9 cellular contexts compared by ENCODE assay signal in genomic region chr1:9753121-9753531, GRCh38.
DNase-seq lines count a peak whose midpoint lies in the region; ATAC-seq and TF ChIP-seq lines count a peak whose summit lies in the region.
"Had no signal": no experiment of that assay in that cellular context is flagged by ENCODE, and none has a peak within 500 bp of the region (broad histone marks: within the 10 kb centered on the region; RNA-seq: fewer than 3 reads in every experiment).

No MANE protein-coding gene starts in this region.

- H4K8ac ChIP-seq in mesendoderm (ENCODE audit: low read depth, low read length): no peak overlapping the region

- H3K23ac ChIP-seq in mesendoderm (ENCODE audit: low read length): no peak overlapping the region

- TF ChIP-seq CTCF in cardiac fibroblast (IDR thresholded peaks at IDR 0.05; ENCODE audit: low read depth, low read length): no peak

- H3K4me1 ChIP-seq in mesendoderm (ENCODE audit: control insufficient read depth, low read depth, low read length): peaks cover 2% of the 10 kb centered on the region

- peaks cover 1% of the 10 kb centered on the region for H3K79me1 ChIP-seq in mesendoderm (ENCODE audit: low read length)

- no peak for ATAC-seq in HG02678 (IDR thresholded peaks at IDR 0.05; ENCODE audit: unreplicated experiment)
- no peak for ATAC-seq in GM18868 (IDR thresholded peaks at IDR 0.05; ENCODE audit: unreplicated experiment)

- no peak overlapping the region for H3K27ac ChIP-seq in mesendoderm (ENCODE audit: low read depth, low read length)

- H3K4ac ChIP-seq in mesendoderm (ENCODE audit: low read depth, low read length): no peak overlapping the region

- DNase-seq in AG08396 (ENCODE audit: low spot score): peak; percentile 75
- DNase-seq in HT1080 (ENCODE audit: low read depth): peak; percentile 70
- peak; percentile 83 to 91 for DNase-seq in cardiac fibroblast (ENCODE audit: low read depth in 2 of 2)
- peak; percentile 31 for DNase-seq in mesendoderm
- no peak for DNase-seq in kidney glomerular epithelial cell (lab: John Stamatoyannopoulos, UW)
- no peak for DNase-seq in activated T-cell treated with anti-CD3 and anti-CD28 coated beads for 4 hours
- DNase-seq: NCI-H187 had no signal

- no peak overlapping the region for H3K9ac ChIP-seq in mesendoderm (ENCODE audit: low read length)

- H2AK5ac ChIP-seq in mesendoderm (ENCODE audit: low read length): no peak overlapping the region

- no peak overlapping the region for H3K18ac ChIP-seq in mesendoderm (ENCODE audit: low read length)

- H4K5ac ChIP-seq in mesendoderm (ENCODE audit: low read length): no peak overlapping the region

- H3K79me2 ChIP-seq in mesendoderm (ENCODE audit: control insufficient read depth, insufficient read depth, low read length): peaks cover 2% of the 10 kb centered on the region

- no peak overlapping the region for H3K4me2 ChIP-seq in mesendoderm (ENCODE audit: low read length)

- H2BK15ac ChIP-seq in mesendoderm (replicated peaks; ENCODE audit: low read depth): no peak overlapping the region

- H2BK120ac ChIP-seq in mesendoderm (ENCODE audit: low read depth, low read length): no peak overlapping the region

- H2BK5ac ChIP-seq in mesendoderm (ENCODE audit: low read length): no peak overlapping the region

- H3K36me3 ChIP-seq in mesendoderm (ENCODE audit: control insufficient read depth, insufficient read depth, low read length): peaks cover 2% of the 10 kb centered on the region

- no peaks in the 10 kb centered on the region for H3K27me3 ChIP-seq in mesendoderm (ENCODE audit: insufficient read depth, low read length, poor library complexity)

- H3K4me3 ChIP-seq in cardiac fibroblast (replicated peaks in 1 of 2; ENCODE audit: low read depth in 2 of 2, low read length in 2 of 2) (no peak overlapping the region), mesendoderm (ENCODE audit: low read length) (no peak overlapping the region)

- WGBS in mesendoderm (ENCODE audit: extremely low coverage, insufficient coverage, low lambda C conversion rate): no CpG with 5 or more reads among the region's 12 CpGs

- no peak overlapping the region for H3K56ac ChIP-seq in mesendoderm (ENCODE audit: low read length)

Comparison
In these comparisons a context has a peak if more than half of its experiments do, and no peak if none do; other contexts are left out.
1. DNase-seq: peak in AG08396 (single experiment), HT1080 (single experiment), cardiac fibroblast (2 of 2) and mesendoderm (single experiment); none in kidney glomerular epithelial cell (single experiment) and activated T-cell treated with anti-CD3 and anti-CD28 coated beads for 4 hours (single experiment).